In genomic region chr10:50291261-50291850, GRCh38 we compare ENCODE assay signal across 1 cellular context.
TF ChIP-seq lines count a peak whose summit lies in the region.

No MANE protein-coding gene starts in this region.

TF ChIP-seq in liver, 16 proteins besides CTCF, POLR2A, EP300 and RAD21 (continued from another document):
- TF ChIP-seq, protein P1, sequence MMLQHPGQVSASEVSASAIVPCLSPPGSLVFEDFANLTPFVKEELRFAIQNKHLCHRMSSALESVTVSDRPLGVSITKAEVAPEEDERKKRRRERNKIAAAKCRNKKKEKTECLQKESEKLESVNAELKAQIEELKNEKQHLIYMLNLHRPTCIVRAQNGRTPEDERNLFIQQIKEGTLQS (IDR thresholded peaks at IDR 0.05): no peak
